ENCODE assay signal across 8 cellular contexts in genomic region chr6:72624557-72625160, GRCh38. TPM values are rescaled to one million over a fixed set of nuclear protein-coding genes. Genes with fewer than 3 reads are reported as not detected.
A peak's percentile ranks its signal among the peaks of the same experiment; 100 is the strongest.
DNase-seq lines count a peak whose midpoint lies in the region; ATAC-seq, FAIRE-seq and TF ChIP-seq lines count a peak whose summit lies in the region.

No MANE protein-coding gene starts in this region.

- H3K4me3 ChIP-seq in kidney (ENCODE audit: low read length in 2 of 2), result no peak overlapping the region

- H3K4me1 Mint-ChIP-seq in stimulated activated naive B cell treated with anti-CD40 and anti-IgM and Interleukin-4, amounts not matched to agents 10 μg/mL and 1 μg/mL and 100 μg/mL, for 72 hours, result peaks cover 38 to 62% of the 10 kb centered on the region in 2 donors
- peaks cover 48% of the 10 kb centered on the region for H3K4me1 Mint-ChIP-seq in activated CD4-positive, alpha-beta T cell treated with anti-CD3 and anti-CD28 coated beads, Interleukin-2, amount 10 ng/mL, durations not matched to agents 24 days and 14 days

- H3K27ac Mint-ChIP-seq in stimulated activated naive B cell treated with anti-CD40 and anti-IgM and Interleukin-4, amounts not matched to agents 10 μg/mL and 1 μg/mL and 100 μg/mL, for 72 hours, result no peak overlapping the region
- no peak overlapping the region for H3K27ac Mint-ChIP-seq in activated CD4-positive, alpha-beta T cell treated with anti-CD3 and anti-CD28 coated beads, Interleukin-2, amount 10 ng/mL, durations not matched to agents 24 days and 14 days

- no peaks in the 10 kb centered on the region for H3K9me3 ChIP-seq in kidney (ENCODE audit: control insufficient read depth in 1 of 2, low read length in 2 of 2)

- intact Hi-C loops in kidney (cut with DNase I), result no loop called here
- intact Hi-C loops in activated CD4-positive, alpha-beta T cell treated with anti-CD3 and anti-CD28 coated beads, Interleukin-2, amount 10 ng/mL, durations not matched to agents 24 days and 14 days (cut with micrococcal nuclease), result loop anchor here (5.0 kb wide), 4 partner anchors 113 to 838 kb away; partner anchors contain the start of gene MTO1

- H3K9me3 Mint-ChIP-seq in stimulated activated naive B cell treated with anti-CD40 and anti-IgM and Interleukin-4, amounts not matched to agents 10 μg/mL and 1 μg/mL and 100 μg/mL, for 72 hours, result no peaks in the 10 kb centered on the region
- peaks cover 4% of the 10 kb centered on the region for H3K9me3 Mint-ChIP-seq in activated CD4-positive, alpha-beta T cell treated with anti-CD3 and anti-CD28 coated beads, Interleukin-2, amount 10 ng/mL, durations not matched to agents 24 days and 14 days

- H3K36me3 ChIP-seq in kidney (ENCODE audit: control insufficient read depth in 1 of 2, insufficient read depth in 2 of 2, low read length in 2 of 2), result no peaks in the 10 kb centered on the region

- H3K4me1 ChIP-seq in kidney (ENCODE audit: control insufficient read depth in 1 of 2, insufficient read depth in 1 of 2, low read depth in 1 of 2, low read length in 2 of 2), result peaks cover 0 to 10% of the 10 kb centered on the region in 2 donors

- peak; percentile 47; the same call in 1 of the 2 replicates for TF ChIP-seq CTCF in LNCAP (IDR thresholded peaks at IDR 0.05)
- peak; percentile 66 for TF ChIP-seq CTCF in VCaP (conservative IDR thresholded peaks at IDR 0.05)
- peak; percentile 33 for TF ChIP-seq CTCF in kidney (IDR thresholded peaks at IDR 0.05; ENCODE audit: borderline replicate concordance, extremely low read depth, insufficient read depth)

- FAIRE-seq in kidney (lab: Jason Lieb, UNC), result no peak

- DNase-seq in EL, result peak; percentile 40
- DNase-seq in kidney, result no peak
- DNase-seq in stimulated activated naive B cell treated with anti-CD40 and anti-IgM and Interleukin-4, amounts not matched to agents 10 μg/mL and 1 μg/mL and 100 μg/mL, for 72 hours, result no peak
- DNase-seq in stimulated activated CD4-positive, alpha-beta T cell treated with anti-CD3 and anti-CD28 coated beads, Interleukin-2, amount 100 ng/mL, for 48 hours, result no peak
- DNase-seq in activated CD4-positive, alpha-beta T cell treated with anti-CD3 and anti-CD28 coated beads, Interleukin-2, amount 10 ng/mL, durations not matched to agents 24 days and 14 days, result no peak

- H3K36me3 Mint-ChIP-seq in stimulated activated naive B cell treated with anti-CD40 and anti-IgM and Interleukin-4, amounts not matched to agents 10 μg/mL and 1 μg/mL and 100 μg/mL, for 72 hours, result peaks cover 1 to 10% of the 10 kb centered on the region in 2 donors
- H3K36me3 Mint-ChIP-seq in activated CD4-positive, alpha-beta T cell treated with anti-CD3 and anti-CD28 coated beads, Interleukin-2, amount 10 ng/mL, durations not matched to agents 24 days and 14 days (ENCODE audit: low read depth), result peaks cover 18% of the 10 kb centered on the region

- no peak for ATAC-seq in GM18517 (IDR thresholded peaks at IDR 0.05; ENCODE audit: unreplicated experiment)
- no peak for ATAC-seq in stimulated activated naive B cell treated with anti-CD40 and anti-IgM and Interleukin-4, amounts not matched to agents 10 μg/mL and 1 μg/mL and 100 μg/mL, for 72 hours (replicated peaks)

- H3K27me3 Mint-ChIP-seq in stimulated activated naive B cell treated with anti-CD40 and anti-IgM and Interleukin-4, amounts not matched to agents 10 μg/mL and 1 μg/mL and 100 μg/mL, for 72 hours, result no peaks in the 10 kb centered on the region
- no peaks in the 10 kb centered on the region for H3K27me3 Mint-ChIP-seq in activated CD4-positive, alpha-beta T cell treated with anti-CD3 and anti-CD28 coated beads, Interleukin-2, amount 10 ng/mL, durations not matched to agents 24 days and 14 days

- no peak overlapping the region for H3K9ac ChIP-seq in kidney (ENCODE audit: low read length in 2 of 2)

- no peak overlapping the region for H3K4me3 Mint-ChIP-seq in stimulated activated naive B cell treated with anti-CD40 and anti-IgM and Interleukin-4, amounts not matched to agents 10 μg/mL and 1 μg/mL and 100 μg/mL, for 72 hours
- no peak overlapping the region for H3K4me3 Mint-ChIP-seq in activated CD4-positive, alpha-beta T cell treated with anti-CD3 and anti-CD28 coated beads, Interleukin-2, amount 10 ng/mL, durations not matched to agents 24 days and 14 days

- no peak overlapping the region for H3K27ac ChIP-seq in VCaP
- no peak overlapping the region for H3K27ac ChIP-seq in kidney (ENCODE audit: low read depth in 2 of 2, low read length in 2 of 2)

RNA-seq across cellular contexts. Expression of gene KCNQ5, which starts 2.8 kb away (rescaled TPM):
- 0.50 TPM for total RNA-seq in kidney
- not detected for polyA plus RNA-seq in kidney (ENCODE audit: insufficient read depth, low read depth, low replicate concordance)
- 11.5 and 13.7 TPM in 2 replicates for total RNA-seq in activated CD4-positive, alpha-beta T cell treated with anti-CD3 and anti-CD28 coated beads, Interleukin-2, amount 10 ng/mL, durations not matched to agents 24 days and 14 days
